In the genomic region with DNA sequence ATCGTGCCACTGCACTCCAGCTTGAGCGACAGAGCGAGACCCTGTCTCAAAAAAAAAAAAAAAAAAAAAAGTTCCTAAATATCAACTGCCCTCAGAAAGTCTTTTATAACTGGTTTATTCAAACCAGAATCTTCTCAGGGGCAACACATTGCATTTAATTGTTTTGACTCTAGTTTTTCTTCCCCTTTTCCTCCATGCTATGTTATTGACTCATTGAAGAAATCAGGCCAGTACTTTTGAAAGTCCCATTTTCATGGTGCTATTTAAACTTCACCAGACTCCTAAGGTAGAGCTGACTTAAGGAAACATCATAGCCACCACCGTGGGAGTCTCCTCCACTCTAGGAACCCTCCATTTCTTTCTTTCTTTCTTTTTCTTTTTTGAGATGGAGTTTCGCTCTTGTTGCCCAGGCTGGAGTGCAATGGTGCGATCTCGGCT, we compare ENCODE assay signal across 24 cellular contexts.
A peak's percentile ranks its signal among the peaks of the same experiment; 100 is the strongest.
DNase-seq lines count a peak whose midpoint lies in the region; ATAC-seq and TF ChIP-seq lines count a peak whose summit lies in the region.
"Had no signal": no experiment of that assay in that cellular context is flagged by ENCODE, and none has a peak within 500 bp of the region (broad histone marks: within the 10 kb centered on the region; RNA-seq: fewer than 3 reads in every experiment).

No MANE protein-coding gene starts in this region.

- peaks cover 4% of the 10 kb centered on the region; the same call in 1 of the 2 replicates for H3K79me2 ChIP-seq in MM.1S (ENCODE audit: low read length)

- H3K4me1 Mint-ChIP-seq in memory B cell = peaks cover 10% of the 10 kb centered on the region

- no peak overlapping the region for H3K9ac ChIP-seq in MM.1S (ENCODE audit: low read length)
- H3K9ac ChIP-seq: GM23248 had no signal

- H3K9me3 ChIP-seq in transverse colon (no peaks in the 10 kb centered on the region), MM.1S (replicated peaks; ENCODE audit: insufficient read depth, low read length) (no peaks in the 10 kb centered on the region)
- H3K9me3 ChIP-seq: breast epithelium had no signal

- in situ Hi-C loops in transverse colon (cut with MboI; ENCODE audit: low pct_ligation_motif_present in 1 of 4, low pct_unique_long_range_greater_than_20kb in 1 of 4, low sequenced_read_pairs in 3 of 4) = no loop called here

- H3K27ac ChIP-seq in transverse colon (peak overlapping the region; percentile 38 to 55 (median 46)), MM.1S (ENCODE audit: low read length) (no peak overlapping the region)
- H3K27ac ChIP-seq: GM23248 had no signal

- peaks cover 10% of the 10 kb centered on the region for H3K27me3 Mint-ChIP-seq in memory B cell
- H3K27me3 Mint-ChIP-seq: CD8-positive, alpha-beta memory T cell had no signal

- H3K4me3 Mint-ChIP-seq in memory B cell = peak overlapping the region; percentile 18
- H3K4me3 Mint-ChIP-seq: activated naive CD4-positive, alpha-beta T cell treated with anti-CD3 and anti-CD28 coated beads, Interleukin-2, amount 10 ng/mL, durations not matched to agents 7 days and 5 days; activated T-helper 1 cell treated with anti-CD3 and anti-CD28 coated beads, Interleukin-12 subunit alpha, Interleukin-12 subunit beta, Interleukin-2, Interleukin-4 antibody, amounts not matched to agents 30 ng/mL and 10 ng/mL and 1 ng/mL, durations not matched to agents 14 hours and 24 hours and 36 hours; CD8-positive, alpha-beta memory T cell; HFFc6 had no signal

- no peaks in the 10 kb centered on the region for H3K27me3 ChIP-seq in transverse colon
- no peaks in the 10 kb centered on the region for H3K27me3 ChIP-seq in MM.1S (replicated peaks; ENCODE audit: insufficient read depth, low read length)
- H3K27me3 ChIP-seq: breast epithelium had no signal

- DNase-seq in SIG-M5 treated with dmso at 0.1 percent for 504 hours (lab: John Stamatoyannopoulos, UW; ENCODE audit: unreplicated experiment) (peak; percentile 23), SIG-M5 (lab: John Stamatoyannopoulos, UW) (no peak), memory B cell (ENCODE audit: low spot score in 2 of 2) (no peak), transverse colon (no peak), MM.1S (no peak), NCI-H2196 (lab: John Stamatoyannopoulos, UW; ENCODE audit: unreplicated experiment) (no peak), activated T-cell treated with anti-CD3 and anti-CD28 coated beads for 4 hours (no peak)
- DNase-seq: activated CD4-positive, alpha-beta T cell treated with anti-CD3 and anti-CD28 coated beads, Interleukin-2, amount 50 U/mL, for 4 hours; activated naive CD4-positive, alpha-beta T cell treated with anti-CD3 and anti-CD28 coated beads, Interleukin-2, amount 10 ng/mL, durations not matched to agents 7 days and 5 days; amniotic stem cell; CD8-positive, alpha-beta memory T cell; DMS153; effector CD8-positive, alpha-beta T cell; HFFc6; NCI-H2029; NCI-H526 treated with DMSO at 0.1 percent for 48 hours; posterior cingulate gyrus; right cardiac atrium; stimulated activated CD4-positive, alpha-beta T cell treated with anti-CD3 and anti-CD28 coated beads, Interleukin-2, amount 100 ng/mL, for 48 hours; T-helper 1 cell had no signal

- TF ChIP-seq EP300 in transverse colon (IDR thresholded peaks at IDR 0.05; ENCODE audit: low read depth) = no peak

- no peak overlapping the region for H3K4me2 ChIP-seq in MM.1S (ENCODE audit: low read depth, low read length)

- H3K9me2 ChIP-seq in MM.1S (replicated peaks; ENCODE audit: insufficient read depth, low read length) = no peaks in the 10 kb centered on the region

- ATAC-seq in GM21786 (IDR thresholded peaks at IDR 0.05; ENCODE audit: unreplicated experiment) (peak; percentile 34), memory B cell (ENCODE audit: low read depth) (no peak)

- no peak for TF ChIP-seq POLR2A in transverse colon (IDR thresholded peaks at IDR 0.05)

- no peaks in the 10 kb centered on the region for H3K36me3 Mint-ChIP-seq in memory B cell

- H3F3A ChIP-seq in MM.1S (ENCODE audit: insufficient read depth, low read length) = peaks cover 22% of the 10 kb centered on the region

- intact Hi-C loops in transverse colon (cut with DNase I; ENCODE audit: low total_unique reads) = no loop called here

- WGBS in transverse colon (ENCODE audit: low coverage in 1 of 2), 2 donors = 88 to 100% methylated on average over 3 to 7 of the region's 7 CpGs

- H3K9me3 Mint-ChIP-seq in memory B cell = no peaks in the 10 kb centered on the region
- H3K9me3 Mint-ChIP-seq: activated T-helper 1 cell treated with anti-CD3 and anti-CD28 coated beads, Interleukin-12 subunit alpha, Interleukin-12 subunit beta, Interleukin-2, Interleukin-4 antibody, amounts not matched to agents 30 ng/mL and 10 ng/mL and 1 ng/mL, durations not matched to agents 14 hours and 24 hours and 36 hours; CD8-positive, alpha-beta memory T cell; HFFc6 had no signal

- no peaks in the 10 kb centered on the region for H3K36me3 ChIP-seq in transverse colon
- no peaks in the 10 kb centered on the region for H3K36me3 ChIP-seq in MM.1S (replicated peaks; ENCODE audit: insufficient read depth, low read length)
- H3K36me3 ChIP-seq: breast epithelium had no signal

- TF ChIP-seq CTCF in transverse colon (IDR thresholded peaks at IDR 0.05) = no peak
- no peak for TF ChIP-seq CTCF in MM.1S (IDR thresholded peaks at IDR 0.05; ENCODE audit: low read length)

- H2AFZ ChIP-seq in MM.1S (ENCODE audit: low read length) = no peak overlapping the region
- H2AFZ ChIP-seq: GM23248 had no signal

- no peak overlapping the region for H3K27ac Mint-ChIP-seq in memory B cell
- H3K27ac Mint-ChIP-seq: activated naive CD4-positive, alpha-beta T cell treated with anti-CD3 and anti-CD28 coated beads, Interleukin-2, amount 10 ng/mL, durations not matched to agents 7 days and 5 days; activated T-helper 1 cell treated with anti-CD3 and anti-CD28 coated beads, Interleukin-12 subunit alpha, Interleukin-12 subunit beta, Interleukin-2, Interleukin-4 antibody, amounts not matched to agents 30 ng/mL and 10 ng/mL and 1 ng/mL, durations not matched to agents 14 hours and 24 hours and 36 hours; HFFc6 had no signal

- no peaks in the 10 kb centered on the region for H4K20me1 ChIP-seq in MM.1S (ENCODE audit: insufficient read depth, low read length)

- H3K4me1 ChIP-seq in transverse colon (peaks cover 0 to 7% (median 2%) of the 10 kb centered on the region in 4 donors), MM.1S (ENCODE audit: low read length) (peaks cover 43% of the 10 kb centered on the region)
- H3K4me1 ChIP-seq: breast epithelium had no signal

- no peak overlapping the region for H3K4me3 ChIP-seq in transverse colon
- no peak overlapping the region for H3K4me3 ChIP-seq in MM.1S (ENCODE audit: low read length)
- H3K4me3 ChIP-seq: breast epithelium, GM23248 had no signal
